ENCODE assay signal across 17 cellular contexts in the genomic region with DNA sequence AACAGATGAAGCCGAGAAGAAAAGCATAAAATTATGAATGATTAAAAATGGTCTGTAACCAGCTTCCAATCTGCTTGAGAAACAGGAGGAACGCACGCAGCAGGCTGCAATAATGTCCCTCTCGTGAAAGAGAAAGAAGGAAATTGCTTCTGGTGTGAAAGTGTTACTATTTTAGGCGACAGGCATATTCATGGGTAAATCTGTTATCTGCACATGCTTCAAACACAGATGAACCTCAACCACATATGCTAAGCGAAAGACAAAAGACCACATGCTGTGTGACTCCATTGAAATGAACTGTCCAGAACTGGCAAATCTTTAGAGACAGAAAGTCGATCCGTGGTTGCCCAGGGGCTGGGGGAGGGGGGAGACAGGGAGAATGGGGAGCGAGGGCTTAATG. TPM values are rescaled to one million over a fixed set of nuclear protein-coding genes. Genes with fewer than 3 reads are reported as not detected.
DNase-seq lines count a peak whose midpoint lies in the region; ATAC-seq and FAIRE-seq lines count a peak whose summit lies in the region.
"Had no signal": no experiment of that assay in that cellular context is flagged by ENCODE, and none has a peak within 500 bp of the region (broad histone marks: within the 10 kb centered on the region; RNA-seq: fewer than 3 reads in every experiment).

No MANE protein-coding gene starts in this region.

- DNase-seq in T-helper 2 cell treated with Interferon-gamma antibody and Interleukin-4, amounts not matched to agents 5 μg/mL and 100 μg/mL, for 36 hours (ENCODE audit: low spot score) = no peak
- DNase-seq in T-helper 2 cell (no peak), GM19239 (ENCODE audit: insufficient read length, low spot score) (no peak), NCI-H748 (lab: John Stamatoyannopoulos, UW; ENCODE audit: unreplicated experiment) (peak; percentile 42), myocyte (ENCODE audit: low read depth) (peak; percentile 15)
- no peak for DNase-seq in effector CD8-positive, alpha-beta T cell (lab: John Stamatoyannopoulos, UW)
- DNase-seq: ACHN, gastrocnemius medialis, Karpas-422, NCI-H2081, psoas muscle, upper lobe of left lung had no signal

- no peaks in the 10 kb centered on the region for H3K27me3 Mint-ChIP-seq in T-helper 2 cell treated with Interferon-gamma antibody and Interleukin-4, amounts not matched to agents 5 μg/mL and 100 μg/mL, for 36 hours (ENCODE audit: low read depth)

- ATAC-seq in GM19035 (IDR thresholded peaks at IDR 0.05; ENCODE audit: unreplicated experiment) (no peak), GM21576 (IDR thresholded peaks at IDR 0.05; ENCODE audit: unreplicated experiment) (no peak)
- ATAC-seq: activated CD4-positive, CD25-positive, alpha-beta regulatory T cell treated with anti-CD3 and anti-CD28 coated beads, Interleukin-2, amount 50 U/mL, for 24 hours; gastrocnemius medialis; psoas muscle had no signal

- H3K4me1 Mint-ChIP-seq in T-helper 2 cell treated with Interferon-gamma antibody and Interleukin-4, amounts not matched to agents 5 μg/mL and 100 μg/mL, for 36 hours (ENCODE audit: low read depth) = peaks cover 4% of the 10 kb centered on the region

- H3K9me3 Mint-ChIP-seq in T-helper 2 cell treated with Interferon-gamma antibody and Interleukin-4, amounts not matched to agents 5 μg/mL and 100 μg/mL, for 36 hours = no peaks in the 10 kb centered on the region

- peak overlapping the region; percentile 59 for H3K4me3 Mint-ChIP-seq in T-helper 2 cell treated with Interferon-gamma antibody and Interleukin-4, amounts not matched to agents 5 μg/mL and 100 μg/mL, for 36 hours

- FAIRE-seq in GM19239 (lab: Jason Lieb, UNC) = peak; percentile 94
- FAIRE-seq: H1 had no signal

- no peaks in the 10 kb centered on the region for H3K36me3 Mint-ChIP-seq in T-helper 2 cell treated with Interferon-gamma antibody and Interleukin-4, amounts not matched to agents 5 μg/mL and 100 μg/mL, for 36 hours (ENCODE audit: low read depth)

- no peak overlapping the region for H3K27ac Mint-ChIP-seq in T-helper 2 cell treated with Interferon-gamma antibody and Interleukin-4, amounts not matched to agents 5 μg/mL and 100 μg/mL, for 36 hours

RNA-seq across cellular contexts. Expression of a gene that starts 3.4 kb away (rescaled TPM):
- not detected in 2 replicates for total RNA-seq in myocyte
- 0.03 TPM for polyA plus RNA-seq in myocyte (2012)
- total RNA-seq: gastrocnemius medialis, H1, mononuclear cell, psoas muscle had no signal
- polyA plus RNA-seq: psoas muscle had no signal

RNA-seq across cellular contexts. Expression of a gene that starts 39.0 kb away (rescaled TPM):
- 1.0 and 1.2 TPM in 2 replicates for total RNA-seq in myocyte
- polyA plus RNA-seq in myocyte (2012) = 0.03 TPM

Comparison
In these comparisons a context has a peak if more than half of its experiments do, and no peak if none do; other contexts are left out.
1. DNase-seq: peak in NCI-H748 (single experiment) and myocyte (single experiment); none in T-helper 2 cell treated with Interferon-gamma antibody and Interleukin-4, amounts not matched to agents 5 μg/mL and 100 μg/mL, for 36 hours (single experiment), T-helper 2 cell (0 of 5), GM19239 (single experiment) and effector CD8-positive, alpha-beta T cell (single experiment).